40 cellular contexts compared by ENCODE assay signal in the genomic region with DNA sequence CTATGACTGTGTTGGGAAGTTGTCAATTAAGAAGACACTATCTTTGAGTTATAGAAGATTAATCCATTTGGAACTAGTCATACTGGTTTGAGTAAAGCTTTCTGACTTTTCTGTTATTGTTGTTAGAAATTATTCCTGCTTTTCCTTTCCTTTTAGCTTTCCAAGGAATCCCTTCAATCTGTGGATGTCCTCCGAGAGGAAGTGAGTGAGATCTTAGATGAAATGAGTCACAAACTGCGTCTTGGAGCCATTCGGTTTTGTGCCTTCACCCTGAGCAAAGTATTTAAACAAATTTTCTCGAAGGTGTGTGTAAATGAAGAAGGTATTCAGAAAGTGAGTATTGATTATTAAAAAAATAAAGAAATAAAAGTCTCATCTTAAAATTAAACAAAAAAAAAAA.
"Had no signal": no experiment of that assay in that cellular context is flagged by ENCODE, and none has a peak within 500 bp of the region (broad histone marks: within the 10 kb centered on the region; RNA-seq: fewer than 3 reads in every experiment).

No MANE protein-coding gene starts in this region.

- H3K9me3 ChIP-seq: adrenal gland, ascending aorta, body of pancreas, breast epithelium had no signal

- H3K4me3 ChIP-seq: adrenal gland, ascending aorta, body of pancreas, breast epithelium, cardiac muscle cell had no signal

- H3K27me3 Mint-ChIP-seq: activated naive CD4-positive, alpha-beta T cell treated with anti-CD3 and anti-CD28 coated beads, Interleukin-2, amount 10 ng/mL, durations not matched to agents 7 days and 5 days; activated naive CD4-positive, alpha-beta T cell treated with anti-CD3 and anti-CD28 coated beads, Interleukin-2, amount 50 U/mL, for 24 hours; activated naive CD8-positive, alpha-beta T cell; activated naive CD8-positive, alpha-beta T cell treated with anti-CD3 and anti-CD28 coated beads for 36 hours; activated naive CD8-positive, alpha-beta T cell treated with anti-CD3 and anti-CD28 coated beads, Interleukin-2, amount 10 ng/mL, durations not matched to agents 7 days and 5 days; activated naive CD8-positive, alpha-beta T cell treated with anti-CD3 and anti-CD28 coated beads, Interleukin-2, amount 50 U/mL, for 24 hours; activated T-cell treated with anti-CD3 and anti-CD28 coated beads, Interleukin-2, amount 50 U/mL, for 24 hours; activated T-helper 17 cell treated with anti-CD3 and anti-CD28 coated beads, Interleukin-2, amount 50 U/mL, for 72 hours; brain; central memory CD8-positive, alpha-beta T cell had no signal

- H3K4me1 Mint-ChIP-seq: activated naive CD4-positive, alpha-beta T cell treated with anti-CD3 and anti-CD28 coated beads, Interleukin-2, amount 10 ng/mL, durations not matched to agents 7 days and 5 days; activated naive CD4-positive, alpha-beta T cell treated with anti-CD3 and anti-CD28 coated beads, Interleukin-2, amount 50 U/mL, for 24 hours; activated naive CD8-positive, alpha-beta T cell treated with anti-CD3 and anti-CD28 coated beads for 36 hours; activated naive CD8-positive, alpha-beta T cell treated with anti-CD3 and anti-CD28 coated beads, Interleukin-2, amount 50 U/mL, for 24 hours; brain; central memory CD8-positive, alpha-beta T cell had no signal

- H3K27ac ChIP-seq: adrenal gland, ascending aorta, body of pancreas, brain microvascular endothelial cell, breast epithelium, cardiac muscle cell had no signal

- FAIRE-seq: astrocyte, bronchial epithelial cell had no signal

- H3K9me3 Mint-ChIP-seq: central memory CD8-positive, alpha-beta T cell had no signal

- H3K4me3 Mint-ChIP-seq: activated naive CD4-positive, alpha-beta T cell treated with anti-CD3 and anti-CD28 coated beads for 36 hours; activated naive CD4-positive, alpha-beta T cell treated with anti-CD3 and anti-CD28 coated beads, Interleukin-2, amount 10 ng/mL, durations not matched to agents 7 days and 5 days; activated naive CD4-positive, alpha-beta T cell treated with anti-CD3 and anti-CD28 coated beads, Interleukin-2, amount 50 U/mL, for 24 hours; activated naive CD8-positive, alpha-beta T cell; activated naive CD8-positive, alpha-beta T cell treated with anti-CD3 and anti-CD28 coated beads for 36 hours; activated naive CD8-positive, alpha-beta T cell treated with anti-CD3 and anti-CD28 coated beads, Interleukin-2, amount 10 ng/mL, durations not matched to agents 7 days and 5 days; activated naive CD8-positive, alpha-beta T cell treated with anti-CD3 and anti-CD28 coated beads, Interleukin-2, amount 50 U/mL, for 24 hours; activated T-cell treated with anti-CD3 and anti-CD28 coated beads, Interleukin-2, amount 50 U/mL, for 24 hours; activated T-cell treated with anti-CD3 and anti-CD28 coated beads, Interleukin-2, amount 50 U/mL, for 4 hours; activated T-cell treated with anti-CD3 and anti-CD28 coated beads, Interleukin-2, amount 50 U/mL, for 72 hours; activated T-helper 1 cell treated with anti-CD3 and anti-CD28 coated beads, Interleukin-12 subunit alpha, Interleukin-12 subunit beta, Interleukin-2, Interleukin-4 antibody, amounts not matched to agents 30 ng/mL and 10 ng/mL and 1 ng/mL, durations not matched to agents 14 hours and 24 hours and 36 hours; activated T-helper 17 cell treated with anti-CD3 and anti-CD28 coated beads, Interleukin-2, amount 50 U/mL, for 72 hours; brain; central memory CD8-positive, alpha-beta T cell had no signal

- H3K36me3 ChIP-seq: breast epithelium had no signal

- ATAC-seq: activated naive CD4-positive, alpha-beta T cell treated with anti-CD3 and anti-CD28 coated beads, Interleukin-2, amount 50 U/mL, for 72 hours; activated naive CD8-positive, alpha-beta T cell treated with anti-CD3 and anti-CD28 coated beads, Interleukin-2, amount 50 U/mL, for 24 hours; activated T-cell treated with anti-CD3 and anti-CD28 coated beads, Interleukin-2, amount 50 U/mL, for 4 hours; activated T-cell treated with anti-CD3 and anti-CD28 coated beads, Interleukin-2, amount 50 U/mL, for 72 hours; activated T-helper 17 cell treated with anti-CD3 and anti-CD28 coated beads, Interleukin-2, amount 50 U/mL, for 72 hours; body of pancreas had no signal

- H3K27me3 ChIP-seq: adrenal gland, ascending aorta, body of pancreas, brain microvascular endothelial cell, breast epithelium, cardiac muscle cell had no signal

- H3K4me1 ChIP-seq: adrenal gland, ascending aorta, body of pancreas, breast epithelium had no signal

- DNase-seq: activated effector memory CD4-positive, alpha-beta T cell treated with anti-CD3 and anti-CD28 coated beads, Interleukin-2, amount 50 U/mL, for 16 hours; activated effector memory CD4-positive, alpha-beta T cell treated with Interleukin-2 at 50 U/mL for 16 hours; activated gamma-delta T cell; activated gamma-delta T cell treated with Interleukin-2 at 50 U/mL for 16 hours; activated naive CD4-positive, alpha-beta T cell; activated naive CD4-positive, alpha-beta T cell treated with anti-CD3 and anti-CD28 coated beads for 36 hours; activated naive CD4-positive, alpha-beta T cell treated with anti-CD3 and anti-CD28 coated beads, Interleukin-2, amount 10 ng/mL, durations not matched to agents 7 days and 5 days; activated naive CD4-positive, alpha-beta T cell treated with anti-CD3 and anti-CD28 coated beads, Interleukin-2, amount 50 U/mL, for 16 hours; activated naive CD4-positive, alpha-beta T cell treated with Interleukin-2 at 50 U/mL for 16 hours; activated naive CD8-positive, alpha-beta T cell treated with anti-CD3 and anti-CD28 coated beads for 36 hours; activated naive CD8-positive, alpha-beta T cell treated with anti-CD3 and anti-CD28 coated beads, Interleukin-2, amount 10 ng/mL, durations not matched to agents 7 days and 5 days; activated naive CD8-positive, alpha-beta T cell treated with anti-CD3 and anti-CD28 coated beads, Interleukin-2, amount 50 U/mL, for 24 hours; activated T-cell treated with anti-CD3 and anti-CD28 coated beads for 4 hours; activated T-cell treated with anti-CD3 and anti-CD28 coated beads, Interleukin-2, amount 50 U/mL, for 1 hour; activated T-cell treated with anti-CD3 and anti-CD28 coated beads, Interleukin-2, amount 50 U/mL, for 24 hours; activated T-cell treated with anti-CD3 and anti-CD28 coated beads, Interleukin-2, amount 50 U/mL, for 4 hours; activated T-cell treated with anti-CD3 and anti-CD28 coated beads, Interleukin-2, amount 50 U/mL, for 72 hours; adrenal gland; amniotic stem cell; amygdala; anterior cingulate cortex; aorta; body of pancreas; brain microvascular endothelial cell; caudate nucleus; central memory CD4-positive, alpha-beta T cell; cerebellar nuclear complex had no signal

- H3K27ac Mint-ChIP-seq: activated naive CD4-positive, alpha-beta T cell treated with anti-CD3 and anti-CD28 coated beads for 36 hours; activated naive CD4-positive, alpha-beta T cell treated with anti-CD3 and anti-CD28 coated beads, Interleukin-2, amount 10 ng/mL, durations not matched to agents 7 days and 5 days; activated naive CD4-positive, alpha-beta T cell treated with anti-CD3 and anti-CD28 coated beads, Interleukin-2, amount 50 U/mL, for 24 hours; activated naive CD4-positive, alpha-beta T cell treated with anti-CD3 and anti-CD28 coated beads, Interleukin-2, amount 50 U/mL, for 72 hours; activated naive CD8-positive, alpha-beta T cell; activated naive CD8-positive, alpha-beta T cell treated with anti-CD3 and anti-CD28 coated beads for 36 hours; activated naive CD8-positive, alpha-beta T cell treated with anti-CD3 and anti-CD28 coated beads, Interleukin-2, amount 10 ng/mL, durations not matched to agents 7 days and 5 days; activated naive CD8-positive, alpha-beta T cell treated with anti-CD3 and anti-CD28 coated beads, Interleukin-2, amount 50 U/mL, for 24 hours; activated T-cell treated with anti-CD3 and anti-CD28 coated beads, Interleukin-2, amount 50 U/mL, for 24 hours; activated T-cell treated with anti-CD3 and anti-CD28 coated beads, Interleukin-2, amount 50 U/mL, for 72 hours; activated T-helper 1 cell treated with anti-CD3 and anti-CD28 coated beads, Interleukin-12 subunit alpha, Interleukin-12 subunit beta, Interleukin-2, Interleukin-4 antibody, amounts not matched to agents 30 ng/mL and 10 ng/mL and 1 ng/mL, durations not matched to agents 14 hours and 24 hours and 36 hours; activated T-helper 17 cell treated with anti-CD3 and anti-CD28 coated beads, Interleukin-2, amount 50 U/mL, for 72 hours; activated T-helper 2 cell treated with anti-CD3 and anti-CD28 coated beads, Interferon-gamma antibody, Interleukin-2, Interleukin-4, amounts not matched to agents 10 μg/mL and 5 μg/mL and 100 μg/mL, durations not matched to agents 14 hours and 24 hours and 36 hours; brain had no signal
